ENCODE assay signal across 12 cellular contexts in genomic region chr5:18113724-18114123, GRCh38.
DNase-seq lines count a peak whose midpoint lies in the region; ATAC-seq and TF ChIP-seq lines count a peak whose summit lies in the region.
"Had no signal": no experiment of that assay in that cellular context is flagged by ENCODE, and none has a peak within 500 bp of the region (broad histone marks: within the 10 kb centered on the region; RNA-seq: fewer than 3 reads in every experiment).

No MANE protein-coding gene starts in this region.

- no peak overlapping the region for H3K27ac Mint-ChIP-seq in activated CD4-positive, alpha-beta T cell treated with anti-CD3 and anti-CD28 coated beads, Interleukin-2, amount 10 ng/mL, durations not matched to agents 24 days and 14 days
- H3K27ac Mint-ChIP-seq: activated naive CD4-positive, alpha-beta T cell treated with anti-CD3 and anti-CD28 coated beads for 36 hours; natural killer cell treated with Interleukin-12 subunit alpha and Interleukin-12 subunit beta and Interleukin-15 and Interleukin-18, amount 100 ng/mL, for 72 hours had no signal

- no peaks in the 10 kb centered on the region for H3K9me3 ChIP-seq in MM.1S (replicated peaks; ENCODE audit: insufficient read depth, low read length)
- H3K9me3 ChIP-seq in adipocyte (ENCODE audit: control insufficient read depth, low read length) = no peaks in the 10 kb centered on the region

- H3K9me2 ChIP-seq in MM.1S (replicated peaks; ENCODE audit: insufficient read depth, low read length) = no peaks in the 10 kb centered on the region

- no peak overlapping the region for H3K27ac ChIP-seq in MM.1S (ENCODE audit: low read length)

- no peaks in the 10 kb centered on the region for H4K20me1 ChIP-seq in MM.1S (ENCODE audit: insufficient read depth, low read length)

- H3K4me1 Mint-ChIP-seq in activated CD4-positive, alpha-beta T cell treated with anti-CD3 and anti-CD28 coated beads, Interleukin-2, amount 10 ng/mL, durations not matched to agents 24 days and 14 days = no peaks in the 10 kb centered on the region

- ATAC-seq in HG03045 (IDR thresholded peaks at IDR 0.05; ENCODE audit: unreplicated experiment) = no peak
- ATAC-seq: natural killer cell treated with Interleukin-12 subunit alpha and Interleukin-12 subunit beta and Interleukin-15 and Interleukin-18, amount 100 ng/mL, for 72 hours had no signal

- H3K27me3 ChIP-seq in MM.1S (replicated peaks; ENCODE audit: insufficient read depth, low read length) (no peaks in the 10 kb centered on the region), adipocyte (replicated peaks; ENCODE audit: control insufficient read depth, insufficient read depth, low read length) (no peaks in the 10 kb centered on the region)

- H3K9ac ChIP-seq in MM.1S (ENCODE audit: low read length) (no peak overlapping the region), adipocyte (ENCODE audit: low read length) (no peak overlapping the region)

- TF ChIP-seq CTCF in MM.1S (IDR thresholded peaks at IDR 0.05; ENCODE audit: low read length) = peak; percentile 19; the same call in 1 of the 2 replicates

- H3K36me3 Mint-ChIP-seq in activated CD4-positive, alpha-beta T cell treated with anti-CD3 and anti-CD28 coated beads, Interleukin-2, amount 10 ng/mL, durations not matched to agents 24 days and 14 days (ENCODE audit: low read depth) = no peaks in the 10 kb centered on the region
- H3K36me3 Mint-ChIP-seq: natural killer cell treated with Interleukin-12 subunit alpha and Interleukin-12 subunit beta and Interleukin-15 and Interleukin-18, amount 100 ng/mL, for 72 hours had no signal

- H3K4me2 ChIP-seq in MM.1S (ENCODE audit: low read depth, low read length) = no peak overlapping the region

- no peak overlapping the region for H2AFZ ChIP-seq in MM.1S (ENCODE audit: low read length)

- no peak overlapping the region for H3K4me3 Mint-ChIP-seq in activated CD4-positive, alpha-beta T cell treated with anti-CD3 and anti-CD28 coated beads, Interleukin-2, amount 10 ng/mL, durations not matched to agents 24 days and 14 days
- H3K4me3 Mint-ChIP-seq: activated naive CD4-positive, alpha-beta T cell treated with anti-CD3 and anti-CD28 coated beads for 36 hours; natural killer cell treated with Interleukin-12 subunit alpha and Interleukin-12 subunit beta and Interleukin-15 and Interleukin-18, amount 100 ng/mL, for 72 hours had no signal

- H3K27me3 Mint-ChIP-seq in activated CD4-positive, alpha-beta T cell treated with anti-CD3 and anti-CD28 coated beads, Interleukin-2, amount 10 ng/mL, durations not matched to agents 24 days and 14 days = no peaks in the 10 kb centered on the region
- H3K27me3 Mint-ChIP-seq: natural killer cell treated with Interleukin-12 subunit alpha and Interleukin-12 subunit beta and Interleukin-15 and Interleukin-18, amount 100 ng/mL, for 72 hours had no signal

- H3K4me3 ChIP-seq in MM.1S (ENCODE audit: low read length) = no peak overlapping the region
- no peak overlapping the region for H3K4me3 ChIP-seq in adipocyte (ENCODE audit: low read length)

- H3F3A ChIP-seq in MM.1S (ENCODE audit: insufficient read depth, low read length) = no peaks in the 10 kb centered on the region

- H3K36me3 ChIP-seq in MM.1S (replicated peaks; ENCODE audit: insufficient read depth, low read length) (no peaks in the 10 kb centered on the region), adipocyte (ENCODE audit: control insufficient read depth, insufficient read depth, low read length, severe bottlenecking) (no peaks in the 10 kb centered on the region)

- H3K9me3 Mint-ChIP-seq in activated CD4-positive, alpha-beta T cell treated with anti-CD3 and anti-CD28 coated beads, Interleukin-2, amount 10 ng/mL, durations not matched to agents 24 days and 14 days = peaks cover 10% of the 10 kb centered on the region

- peak; percentile 8 for DNase-seq in AG20443 (ENCODE audit: low spot score)
- DNase-seq in MM.1S = no peak
- DNase-seq in adipocyte (ENCODE audit: low read depth) = peak; percentile 82
- peak; percentile 66 for DNase-seq in inferior parietal cortex (ENCODE audit: extremely low spot score)
- DNase-seq in activated CD4-positive, alpha-beta T cell treated with anti-CD3 and anti-CD28 coated beads, Interleukin-2, amount 10 ng/mL, durations not matched to agents 24 days and 14 days = no peak
- DNase-seq in HEK293T (ENCODE audit: extremely low spot score) = no peak
- no peak for DNase-seq in AG08395 (ENCODE audit: low spot score)
- DNase-seq: activated naive CD4-positive, alpha-beta T cell treated with anti-CD3 and anti-CD28 coated beads for 36 hours; foreskin fibroblast; NCI-H1930 had no signal

- H3K79me2 ChIP-seq in MM.1S (ENCODE audit: low read length) = no peaks in the 10 kb centered on the region

- POLR2A ChIA-PET in HEK293T (lab: Yijun Ruan, JAX) = no interaction called here

- intact Hi-C loops in activated CD4-positive, alpha-beta T cell treated with anti-CD3 and anti-CD28 coated beads, Interleukin-2, amount 10 ng/mL, durations not matched to agents 24 days and 14 days (cut with micrococcal nuclease) = no loop called here

- H3K4me1 ChIP-seq in MM.1S (ENCODE audit: low read length) (no peaks in the 10 kb centered on the region), adipocyte (ENCODE audit: control insufficient read depth, insufficient read depth, low read length) (no peaks in the 10 kb centered on the region)

- CTCF ChIA-PET in HEK293T (lab: Yijun Ruan, JAX) = interaction anchor here (0.7 to 1.9 kb wide), 2 partner anchors 192 to 898 kb away, joined by 3 to 4 read pairs; no protein-coding TSS in a partner anchor

TF ChIP-seq in HEK293T, 16 proteins besides CTCF, POLR2A, EP300 and RAD21:
- TF ChIP-seq SUZ12 (IDR thresholded peaks at IDR 0.05) (no peak), TARDBP (IDR thresholded peaks at IDR 0.05) (no peak), FOXA1 (IDR thresholded peaks at IDR 0.05) (no peak), BHLHE40 (IDR thresholded peaks at IDR 0.05; ENCODE audit: borderline replicate concordance) (no peak), LEF1 (IDR thresholded peaks at IDR 0.05; ENCODE audit: borderline replicate concordance) (no peak), SP1 (IDR thresholded peaks at IDR 0.05) (no peak), ARNT (IDR thresholded peaks at IDR 0.05) (no peak), NFRKB (IDR thresholded peaks at IDR 0.05) (no peak), CTBP1 (IDR thresholded peaks at IDR 0.05; ENCODE audit: borderline replicate concordance) (no peak), FOXM1 (IDR thresholded peaks at IDR 0.05; ENCODE audit: borderline replicate concordance) (no peak), PKNOX1 (IDR thresholded peaks at IDR 0.05) (no peak), FOXK2 (IDR thresholded peaks at IDR 0.05) (no peak)

Comparison
In these comparisons a context has a peak if more than half of its experiments do, and no peak if none do; other contexts are left out.
1. DNase-seq: peak in AG20443 (single experiment), adipocyte (single experiment) and inferior parietal cortex (single experiment); none in MM.1S (single experiment), activated CD4-positive, alpha-beta T cell treated with anti-CD3 and anti-CD28 coated beads, Interleukin-2, amount 10 ng/mL, durations not matched to agents 24 days and 14 days (single experiment), HEK293T (single experiment) and AG08395 (single experiment).